In genomic region chr20:41221614-41222218, GRCh38 we compare ENCODE assay signal across 1 cellular context.
TF ChIP-seq lines count a peak whose summit lies in the region.

No MANE protein-coding gene starts in this region.

TF ChIP-seq in IMR-90, 13 proteins besides CTCF, POLR2A, EP300 and RAD21:
- TF ChIP-seq CEBPB (IDR thresholded peaks at IDR 0.05; ENCODE audit: low read depth, low read length) (no peak), MAZ (IDR thresholded peaks at IDR 0.05; ENCODE audit: borderline replicate concordance, low read depth, low read length) (no peak), MXI1 (IDR thresholded peaks at IDR 0.05; ENCODE audit: borderline replicate concordance, low read depth, low read length) (no peak), ELK1 (IDR thresholded peaks at IDR 0.05; ENCODE audit: borderline replicate concordance, low read depth, low read length) (no peak)
